Comparison of ENCODE assay signal across 10 cellular contexts in genomic region chr14:72535485-72535884, GRCh38.
DNase-seq lines count a peak whose midpoint lies in the region; ATAC-seq, FAIRE-seq and TF ChIP-seq lines count a peak whose summit lies in the region.
"Had no signal": no experiment of that assay in that cellular context is flagged by ENCODE, and none has a peak within 500 bp of the region (broad histone marks: within the 10 kb centered on the region; RNA-seq: fewer than 3 reads in every experiment).

No MANE protein-coding gene starts in this region.

- H3K4me1 ChIP-seq in GM12878 (ENCODE audit: control insufficient read depth, insufficient read depth, low read length), result peaks cover 22% of the 10 kb centered on the region

- peak overlapping the region; percentile 22; the same call in 1 of the 2 replicates for H3K4me2 ChIP-seq in GM12878 (ENCODE audit: control insufficient read depth, insufficient read depth)

- H3K79me2 ChIP-seq in GM12878 (ENCODE audit: control insufficient read depth, insufficient read depth, low read length), result no peaks in the 10 kb centered on the region

- no peak overlapping the region for H2AFZ ChIP-seq in GM12878 (ENCODE audit: control insufficient read depth, low read depth, low read length)

- peaks cover 8% of the 10 kb centered on the region for H3K9me3 ChIP-seq in CD4-positive, alpha-beta T cell (ENCODE audit: control insufficient read depth, low read length)
- peaks cover 15% of the 10 kb centered on the region for H3K9me3 ChIP-seq in GM12878 (replicated peaks; ENCODE audit: control insufficient read depth, insufficient read depth, low read length)

- FAIRE-seq in GM12878 (lab: Jason Lieb, UNC), result peak; percentile 95

- H3K9ac ChIP-seq in GM12878 (ENCODE audit: control insufficient read depth, insufficient read depth, low read length), result no peak overlapping the region

- no peaks in the 10 kb centered on the region for H3K36me3 ChIP-seq in GM12878 (ENCODE audit: control insufficient read depth in 2 of 2, insufficient read depth in 2 of 2, low read length in 1 of 2)

- ATAC-seq in CD4-positive, alpha-beta T cell (ENCODE audit: poor library complexity), result peak; percentile 75
- ATAC-seq in GM19035 (IDR thresholded peaks at IDR 0.05; ENCODE audit: unreplicated experiment) (peak; percentile 43), GM12878 (peak; percentile 93)

- no peak for TF ChIP-seq CTCF in CD4-positive, alpha-beta T cell (IDR thresholded peaks at IDR 0.05)
- TF ChIP-seq CTCF in GM12878 (IDR thresholded peaks at IDR 0.05 in 2 of 3, conservative IDR thresholded peaks at IDR 0.05 in 1 of 3; ENCODE audit: control insufficient read depth in 2 of 3, extremely low read depth in 1 of 3, insufficient read depth in 1 of 3, low read depth in 3 of 3, low read length in 3 of 3), result no peak

- intact Hi-C loops in CD4-positive, alpha-beta T cell (cut with DNase I, micrococcal nuclease), result no loop called here
- intact Hi-C loops in GM12878 (cut with micrococcal nuclease; ENCODE audit: unreplicated experiment), result no loop called here

- no peaks in the 10 kb centered on the region for H3K27me3 Mint-ChIP-seq in CD4-positive, alpha-beta T cell

- WGBS in GM12878 (ENCODE audit: insufficient coverage, insufficient replicate concordance, low lambda C conversion rate, missing lambda C conversion rate), result 0% methylated on average over 1 of the region's 1 CpG

- TF ChIP-seq RAD21 in GM12878 (IDR thresholded peaks at IDR 0.05; ENCODE audit: insufficient read depth, low read depth, low read length), result no peak

- no TSS peak for BruUV-seq in GM12878 (replicated peaks; lab: Mats Ljungman, UMichigan)

- DNase-seq in CD4-positive, alpha-beta T cell, result no peak
- DNase-seq in KG1 (lab: John Stamatoyannopoulos, UW), result peak; percentile 30
- peak; percentile 40 for DNase-seq in GM12878 (ENCODE audit: low read depth, low spot score)
- no peak for DNase-seq in GOT3 (lab: John Stamatoyannopoulos, UW)
- DNase-seq in NCI-H226, result no peak
- DNase-seq in mesenteric fat pad (ENCODE audit: low spot score), result no peak
- DNase-seq in NCI-H2081 (lab: John Stamatoyannopoulos, UW), result no peak
- DNase-seq: activated naive CD4-positive, alpha-beta T cell treated with anti-CD3 and anti-CD28 coated beads for 36 hours; NCI-H774 had no signal

- POLR2A ChIA-PET in CD4-positive, alpha-beta T cell (lab: Charles Lee), result interaction anchor here (1.3 kb wide), 1 partner anchor 11 kb away, joined by 3 read pairs; no protein-coding TSS in a partner anchor
- POLR2A ChIA-PET in GM12878 (lab: Charles Lee), result interaction anchor here (2.1 kb wide), 1 partner anchor 10 kb away, joined by 6 read pairs; no protein-coding TSS in a partner anchor

- SMC1A ChIA-PET in GM12878 (lab: Charles Lee; ENCODE audit: uncharacterized antibody, unreplicated experiment), result interaction anchor here (1.1 kb wide), 1 partner anchor 356 kb away, joined by 3 read pairs; no protein-coding TSS in a partner anchor

- no peak for TF ChIP-seq POLR2A in GM12878 (IDR thresholded peaks at IDR 0.05; ENCODE audit: low read depth, low read length)

- H3K4me3 ChIP-seq in GM12878, result no peak overlapping the region

- H3K9me3 Mint-ChIP-seq in CD4-positive, alpha-beta T cell, result peaks cover 14% of the 10 kb centered on the region

- peak in 1 of 2 experiments; percentile 41; a peak in 2 of 4 replicates for TF ChIP-seq EP300 in GM12878 (IDR thresholded peaks at IDR 0.05; ENCODE audit: borderline replicate concordance in 1 of 2, control insufficient read depth in 1 of 2, low read depth in 2 of 2, low read length in 2 of 2)

- H3K36me3 Mint-ChIP-seq in CD4-positive, alpha-beta T cell (ENCODE audit: low read depth), result no peaks in the 10 kb centered on the region

- RAD21 ChIA-PET in GM12878 (lab: Charles Lee; ENCODE audit: unreplicated experiment), result no interaction called here

- H3K4me3 Mint-ChIP-seq in CD4-positive, alpha-beta T cell, result peak overlapping the region; percentile 18
- H3K4me3 Mint-ChIP-seq: activated naive CD4-positive, alpha-beta T cell treated with anti-CD3 and anti-CD28 coated beads for 36 hours had no signal

- H3K27ac Mint-ChIP-seq in CD4-positive, alpha-beta T cell, result no peak overlapping the region
- H3K27ac Mint-ChIP-seq: activated naive CD4-positive, alpha-beta T cell treated with anti-CD3 and anti-CD28 coated beads for 36 hours had no signal

- in situ Hi-C loops in GM12878 (cut with MboI), result no loop called here

- peaks cover 58% of the 10 kb centered on the region for H3K4me1 Mint-ChIP-seq in CD4-positive, alpha-beta T cell (ENCODE audit: low read depth)

- H4K20me1 ChIP-seq in GM12878 (ENCODE audit: control insufficient read depth, insufficient read depth), result no peaks in the 10 kb centered on the region

- CTCF ChIA-PET in CD4-positive, alpha-beta T cell (lab: Charles Lee), result no interaction called here
- CTCF ChIA-PET in GM12878 (lab: Yijun Ruan, JAX), result no interaction called here

- no peak overlapping the region for H3K27ac ChIP-seq in CD4-positive, alpha-beta T cell (ENCODE audit: low read depth, low read length)
- no peak overlapping the region for H3K27ac ChIP-seq in GM12878 (ENCODE audit: control insufficient read depth, insufficient read depth)

- H3K27me3 ChIP-seq in CD4-positive, alpha-beta T cell (ENCODE audit: control insufficient read depth, insufficient read depth, low read length), result no peaks in the 10 kb centered on the region
- no peaks in the 10 kb centered on the region for H3K27me3 ChIP-seq in GM12878 (replicated peaks in 1 of 2; ENCODE audit: control insufficient read depth in 2 of 2, insufficient read depth in 2 of 2, low read length in 1 of 2)

TF ChIP-seq in GM12878, 131 proteins besides CTCF, POLR2A, EP300 and RAD21 (continues in another document):
- TF ChIP-seq, protein P1, sequence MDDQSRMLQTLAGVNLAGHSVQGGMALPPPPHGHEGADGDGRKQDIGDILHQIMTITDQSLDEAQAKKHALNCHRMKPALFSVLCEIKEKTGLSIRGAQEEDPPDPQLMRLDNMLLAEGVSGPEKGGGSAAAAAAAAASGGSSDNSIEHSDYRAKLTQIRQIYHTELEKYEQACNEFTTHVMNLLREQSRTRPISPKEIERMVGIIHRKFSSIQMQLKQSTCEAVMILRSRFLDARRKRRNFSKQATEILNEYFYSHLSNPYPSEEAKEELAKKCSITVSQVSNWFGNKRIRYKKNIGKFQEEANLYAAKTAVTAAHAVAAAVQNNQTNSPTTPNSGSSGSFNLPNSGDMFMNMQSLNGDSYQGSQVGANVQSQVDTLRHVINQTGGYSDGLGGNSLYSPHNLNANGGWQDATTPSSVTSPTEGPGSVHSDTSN (IDR thresholded peaks at IDR 0.05; ENCODE audit: insufficient replicate concordance, low read depth, low read length), result no peak
- TF ChIP-seq SIN3A (IDR thresholded peaks at IDR 0.05; ENCODE audit: low read depth, low read length) (no peak), IKZF1 (conservative IDR thresholded peaks at IDR 0.05) (peak; percentile 52; the same call in 1 of the 2 replicates), PAX8 (IDR thresholded peaks at IDR 0.05) (no peak), CHD1 (IDR thresholded peaks at IDR 0.05; ENCODE audit: low read depth, low read length) (no peak), SMAD1 (IDR thresholded peaks at IDR 0.05; ENCODE audit: low read depth, partially characterized antibody) (no peak), PAX5 (IDR thresholded peaks at IDR 0.05; ENCODE audit: borderline replicate concordance, low read depth, low read length) (no peak), TAF1 (IDR thresholded peaks at IDR 0.05; ENCODE audit: borderline replicate concordance, low read depth, low read length) (no peak), NFIC (IDR thresholded peaks at IDR 0.05; ENCODE audit: low read depth, low read length) (peak; percentile 87), MTA3 (IDR thresholded peaks at IDR 0.05; ENCODE audit: borderline replicate concordance, low read length) (peak; percentile 64; the same call in 1 of the 2 replicates), MEF2B (IDR thresholded peaks at IDR 0.05; ENCODE audit: partially characterized antibody, poor library complexity, severe bottlenecking) (peak; percentile 92), GABPA (IDR thresholded peaks at IDR 0.05; ENCODE audit: low read depth) (no peak)
- TF ChIP-seq, protein P2, sequence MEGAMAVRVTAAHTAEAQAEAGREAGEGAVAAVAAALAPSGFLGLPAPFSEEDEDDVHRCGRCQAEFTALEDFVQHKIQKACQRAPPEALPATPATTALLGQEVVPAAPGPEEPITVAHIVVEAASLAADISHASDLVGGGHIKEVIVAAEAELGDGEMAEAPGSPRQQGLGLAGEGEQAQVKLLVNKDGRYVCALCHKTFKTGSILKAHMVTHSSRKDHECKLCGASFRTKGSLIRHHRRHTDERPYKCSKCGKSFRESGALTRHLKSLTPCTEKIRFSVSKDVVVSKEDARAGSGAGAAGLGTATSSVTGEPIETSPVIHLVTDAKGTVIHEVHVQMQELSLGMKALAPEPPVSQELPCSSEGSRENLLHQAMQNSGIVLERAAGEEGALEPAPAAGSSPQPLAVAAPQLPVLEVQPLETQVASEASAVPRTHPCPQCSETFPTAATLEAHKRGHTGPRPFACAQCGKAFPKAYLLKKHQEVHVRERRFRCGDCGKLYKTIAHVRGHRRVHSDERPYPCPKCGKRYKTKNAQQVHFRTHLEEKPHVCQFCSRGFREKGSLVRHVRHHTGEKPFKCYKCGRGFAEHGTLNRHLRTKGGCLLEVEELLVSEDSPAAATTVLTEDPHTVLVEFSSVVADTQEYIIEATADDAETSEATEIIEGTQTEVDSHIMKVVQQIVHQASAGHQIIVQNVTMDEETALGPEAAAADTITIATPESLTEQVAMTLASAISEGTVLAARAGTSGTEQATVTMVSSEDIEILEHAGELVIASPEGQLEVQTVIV (IDR thresholded peaks at IDR 0.05; ENCODE audit: borderline replicate concordance, partially characterized antibody), result no peak
- TF ChIP-seq, protein P3, sequence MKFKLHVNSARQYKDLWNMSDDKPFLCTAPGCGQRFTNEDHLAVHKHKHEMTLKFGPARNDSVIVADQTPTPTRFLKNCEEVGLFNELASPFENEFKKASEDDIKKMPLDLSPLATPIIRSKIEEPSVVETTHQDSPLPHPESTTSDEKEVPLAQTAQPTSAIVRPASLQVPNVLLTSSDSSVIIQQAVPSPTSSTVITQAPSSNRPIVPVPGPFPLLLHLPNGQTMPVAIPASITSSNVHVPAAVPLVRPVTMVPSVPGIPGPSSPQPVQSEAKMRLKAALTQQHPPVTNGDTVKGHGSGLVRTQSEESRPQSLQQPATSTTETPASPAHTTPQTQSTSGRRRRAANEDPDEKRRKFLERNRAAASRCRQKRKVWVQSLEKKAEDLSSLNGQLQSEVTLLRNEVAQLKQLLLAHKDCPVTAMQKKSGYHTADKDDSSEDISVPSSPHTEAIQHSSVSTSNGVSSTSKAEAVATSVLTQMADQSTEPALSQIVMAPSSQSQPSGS (IDR thresholded peaks at IDR 0.05; ENCODE audit: low read length), result peak; percentile 79

Comparison
In these comparisons a context has a peak if more than half of its experiments do, and no peak if none do; other contexts are left out.
1. ATAC-seq: peak in every context shown above with its lines; median percentile 93 in GM12878; 75 in CD4-positive, alpha-beta T cell; 43 in GM19035.
2. DNase-seq: peak in KG1 (single experiment) and GM12878 (single experiment); none in CD4-positive, alpha-beta T cell (0 of 10), GOT3 (single experiment), NCI-H226 (single experiment), mesenteric fat pad (single experiment) and NCI-H2081 (0 of 2).